Comparison of ENCODE assay signal across 34 cellular contexts in the genomic region with DNA sequence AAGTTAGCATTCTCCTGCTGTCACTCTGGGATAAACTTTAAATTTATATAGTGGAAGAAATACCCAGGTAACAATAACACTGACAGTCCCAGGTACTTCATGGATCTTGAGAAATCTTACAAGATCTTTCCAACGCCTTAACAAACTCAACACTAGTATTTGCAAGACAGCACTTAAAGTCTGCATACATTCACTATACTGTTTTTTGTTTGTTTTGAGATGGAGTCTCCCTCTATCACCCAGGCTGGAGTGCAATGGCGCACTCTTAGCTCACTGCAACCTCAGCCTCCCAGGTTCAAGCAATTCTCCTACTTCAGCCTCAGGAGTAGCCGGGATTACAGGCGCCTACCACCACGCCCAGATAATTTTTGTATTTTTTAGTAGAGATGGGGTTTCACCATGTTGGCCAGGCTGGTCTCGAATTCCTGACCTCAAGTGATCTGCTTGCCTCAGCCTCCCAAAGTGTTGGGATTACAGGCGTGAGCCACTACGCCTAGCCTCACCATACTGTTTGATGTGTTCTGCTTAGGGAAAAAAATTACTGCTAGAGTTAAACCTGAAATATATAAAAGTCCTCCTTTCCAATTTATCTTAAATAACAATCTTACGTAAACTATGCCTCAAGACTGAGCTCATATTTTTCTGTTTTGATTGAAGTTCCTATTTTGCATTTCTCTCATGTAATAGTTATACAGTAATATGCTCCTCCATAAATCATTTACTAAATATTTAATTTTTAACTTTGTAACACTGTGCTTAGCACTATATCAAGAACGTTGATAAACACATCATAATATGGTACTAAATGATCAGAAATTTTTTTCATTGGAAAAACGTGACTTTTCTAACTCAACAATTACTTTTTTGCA. TPM values are rescaled to one million over a fixed set of nuclear protein-coding genes. Genes with fewer than 3 reads are reported as not detected.
DNase-seq lines count a peak whose midpoint lies in the region; ATAC-seq, FAIRE-seq and TF ChIP-seq lines count a peak whose summit lies in the region.
"Had no signal": no experiment of that assay in that cellular context is flagged by ENCODE, and none has a peak within 500 bp of the region (broad histone marks: within the 10 kb centered on the region; RNA-seq: fewer than 3 reads in every experiment).

No MANE protein-coding gene starts in this region.

- H3K9ac ChIP-seq in K562 (ENCODE audit: insufficient read depth in 1 of 2, low read depth in 2 of 2, low read length in 2 of 2) = no peak overlapping the region
- H3K9ac ChIP-seq: BLaER1, parathyroid adenoma had no signal

- H2AFZ ChIP-seq in K562 (ENCODE audit: low read depth, low read length) = no peak overlapping the region
- H2AFZ ChIP-seq: parathyroid adenoma had no signal

- no peaks in the 10 kb centered on the region for H4K20me1 ChIP-seq in K562 (replicated peaks; ENCODE audit: control insufficient read depth, insufficient read depth, low read length)

- H3K4me2 ChIP-seq in K562 (ENCODE audit: insufficient read depth, low read length) = no peak overlapping the region
- H3K4me2 ChIP-seq: BLaER1 had no signal

- TF ChIP-seq CTCF in HFFc6 (IDR thresholded peaks at IDR 0.05) (no peak), K562 (IDR thresholded peaks at IDR 0.05 in 2 of 3, conservative IDR thresholded peaks at IDR 0.05 in 1 of 3; ENCODE audit: insufficient read depth in 2 of 3, low read depth in 1 of 3, low read length in 3 of 3) (no peak), neutrophil (IDR thresholded peaks at IDR 0.05) (no peak), heart right ventricle (IDR thresholded peaks at IDR 0.05) (no peak)

- CTCF ChIA-PET in K562 (lab: Yijun Ruan, JAX; ENCODE audit: low intra/inter-chr PET ratio) = no interaction called here

- H3K27ac Mint-ChIP-seq in HFFc6 = peak overlapping the region; percentile 26; the same call in 1 of the 2 replicates
- no peak overlapping the region for H3K27ac Mint-ChIP-seq in stimulated activated memory B cell treated with anti-CD40 and anti-IgM and Interleukin-4, amounts not matched to agents 10 μg/mL and 1 μg/mL and 100 μg/mL, for 72 hours
- H3K27ac Mint-ChIP-seq: activated CD4-positive, alpha-beta T cell treated with anti-CD3 and anti-CD28 coated beads, Interleukin-2, amount 10 ng/mL, durations not matched to agents 7 days and 5 days; activated CD8-positive, alpha-beta memory T cell treated with anti-CD3 and anti-CD28 coated beads, Interleukin-2, amount 10 ng/mL, durations not matched to agents 7 days and 5 days; activated T-helper 1 cell treated with anti-CD3 and anti-CD28 coated beads, Interleukin-12 subunit alpha, Interleukin-12 subunit beta, Interleukin-2, Interleukin-4 antibody, amounts not matched to agents 30 ng/mL and 10 ng/mL and 1 ng/mL, durations not matched to agents 14 hours and 24 hours and 36 hours; mesothelial cell of epicardium; stimulated activated naive CD8-positive, alpha-beta T cell treated with anti-CD3 and anti-CD28 coated beads, Interleukin-15, Interleukin-2, amounts not matched to agents 100 ng/mL and 50 ng/mL, for 24 hours had no signal

- peaks cover 67% of the 10 kb centered on the region for H3K4me1 Mint-ChIP-seq in HFFc6 (ENCODE audit: low read depth)
- H3K4me1 Mint-ChIP-seq in stimulated activated memory B cell treated with anti-CD40 and anti-IgM and Interleukin-4, amounts not matched to agents 10 μg/mL and 1 μg/mL and 100 μg/mL, for 72 hours = peaks cover 42% of the 10 kb centered on the region

- TF ChIP-seq EP300 in K562 (IDR thresholded peaks at IDR 0.05; ENCODE audit: low read length) = no peak

- POLR2A ChIA-PET in K562 (lab: Yijun Ruan, JAX) = interaction anchor here (0.7 to 1.5 kb wide), 5 partner anchors 8 to 84 kb away, joined by 3 to 5 read pairs (median 4); a partner anchor contains a TSS

- H3K4me3 Mint-ChIP-seq in HFFc6 = no peak overlapping the region; the same call in 1 of the 2 replicates
- H3K4me3 Mint-ChIP-seq in stimulated activated memory B cell treated with anti-CD40 and anti-IgM and Interleukin-4, amounts not matched to agents 10 μg/mL and 1 μg/mL and 100 μg/mL, for 72 hours = no peak overlapping the region
- H3K4me3 Mint-ChIP-seq: activated CD4-positive, alpha-beta T cell treated with anti-CD3 and anti-CD28 coated beads, Interleukin-2, amount 10 ng/mL, durations not matched to agents 7 days and 5 days; activated CD8-positive, alpha-beta memory T cell treated with anti-CD3 and anti-CD28 coated beads, Interleukin-2, amount 10 ng/mL, durations not matched to agents 7 days and 5 days; activated naive CD4-positive, alpha-beta T cell treated with anti-CD3 and anti-CD28 coated beads, Interleukin-2, amount 50 U/mL, for 24 hours; activated T-helper 1 cell treated with anti-CD3 and anti-CD28 coated beads, Interleukin-12 subunit alpha, Interleukin-12 subunit beta, Interleukin-2, Interleukin-4 antibody, amounts not matched to agents 30 ng/mL and 10 ng/mL and 1 ng/mL, durations not matched to agents 14 hours and 24 hours and 36 hours; immature natural killer cell; mesothelial cell of epicardium; naive thymus-derived CD8-positive, alpha-beta T cell; stimulated activated naive CD8-positive, alpha-beta T cell treated with anti-CD3 and anti-CD28 coated beads, Interleukin-15, Interleukin-2, amounts not matched to agents 100 ng/mL and 50 ng/mL, for 24 hours had no signal

- H3K36me3 Mint-ChIP-seq in HFFc6 (ENCODE audit: low read depth) = peaks cover 5% of the 10 kb centered on the region; the same call in 1 of the 2 replicates
- peaks cover 8% of the 10 kb centered on the region for H3K36me3 Mint-ChIP-seq in stimulated activated memory B cell treated with anti-CD40 and anti-IgM and Interleukin-4, amounts not matched to agents 10 μg/mL and 1 μg/mL and 100 μg/mL, for 72 hours
- H3K36me3 Mint-ChIP-seq: activated naive CD4-positive, alpha-beta T cell treated with anti-CD3 and anti-CD28 coated beads, Interleukin-2, amount 50 U/mL, for 24 hours; immature natural killer cell; mesothelial cell of epicardium had no signal

- BruUV-seq in K562 (replicated peaks; lab: Mats Ljungman, UMichigan) = no TSS peak

- in situ Hi-C loops in K562 (cut with MboI) = no loop called here

- H3K36me3 ChIP-seq in K562 (ENCODE audit: control insufficient read depth, insufficient read depth, low read length) (peaks cover 17% of the 10 kb centered on the region), neutrophil (no peaks in the 10 kb centered on the region), heart right ventricle (no peaks in the 10 kb centered on the region)
- H3K36me3 ChIP-seq: colonic mucosa, esophagus muscularis mucosa, right lobe of liver had no signal

- H3K9me3 ChIP-seq in K562 (replicated peaks; ENCODE audit: control insufficient read depth, insufficient read depth, low read depth, low read length) (no peaks in the 10 kb centered on the region), neutrophil (no peaks in the 10 kb centered on the region), heart right ventricle (no peaks in the 10 kb centered on the region)
- H3K9me3 ChIP-seq: BLaER1, colonic mucosa, esophagus muscularis mucosa, right lobe of liver had no signal

- H3K9me3 Mint-ChIP-seq in HFFc6 = no peaks in the 10 kb centered on the region
- no peaks in the 10 kb centered on the region for H3K9me3 Mint-ChIP-seq in stimulated activated memory B cell treated with anti-CD40 and anti-IgM and Interleukin-4, amounts not matched to agents 10 μg/mL and 1 μg/mL and 100 μg/mL, for 72 hours
- H3K9me3 Mint-ChIP-seq: activated CD4-positive, alpha-beta T cell treated with anti-CD3 and anti-CD28 coated beads, Interleukin-2, amount 10 ng/mL, durations not matched to agents 7 days and 5 days; activated naive CD4-positive, alpha-beta T cell treated with anti-CD3 and anti-CD28 coated beads, Interleukin-2, amount 50 U/mL, for 24 hours; activated T-helper 1 cell treated with anti-CD3 and anti-CD28 coated beads, Interleukin-12 subunit alpha, Interleukin-12 subunit beta, Interleukin-2, Interleukin-4 antibody, amounts not matched to agents 30 ng/mL and 10 ng/mL and 1 ng/mL, durations not matched to agents 14 hours and 24 hours and 36 hours; immature natural killer cell; naive thymus-derived CD8-positive, alpha-beta T cell; stimulated activated naive CD8-positive, alpha-beta T cell treated with anti-CD3 and anti-CD28 coated beads, Interleukin-15, Interleukin-2, amounts not matched to agents 100 ng/mL and 50 ng/mL, for 24 hours had no signal

- H3K9me1 ChIP-seq in K562 (ENCODE audit: control insufficient read depth, insufficient read depth, low read length) = no peaks in the 10 kb centered on the region

- H3K27me3 Mint-ChIP-seq in HFFc6 (ENCODE audit: insufficient read depth) = no peaks in the 10 kb centered on the region
- H3K27me3 Mint-ChIP-seq in stimulated activated memory B cell treated with anti-CD40 and anti-IgM and Interleukin-4, amounts not matched to agents 10 μg/mL and 1 μg/mL and 100 μg/mL, for 72 hours = no peaks in the 10 kb centered on the region
- H3K27me3 Mint-ChIP-seq: activated CD4-positive, alpha-beta T cell treated with anti-CD3 and anti-CD28 coated beads, Interleukin-2, amount 10 ng/mL, durations not matched to agents 7 days and 5 days; activated CD8-positive, alpha-beta memory T cell treated with anti-CD3 and anti-CD28 coated beads, Interleukin-2, amount 10 ng/mL, durations not matched to agents 7 days and 5 days; activated naive CD4-positive, alpha-beta T cell treated with anti-CD3 and anti-CD28 coated beads, Interleukin-2, amount 50 U/mL, for 24 hours; naive thymus-derived CD8-positive, alpha-beta T cell; stimulated activated naive CD8-positive, alpha-beta T cell treated with anti-CD3 and anti-CD28 coated beads, Interleukin-15, Interleukin-2, amounts not matched to agents 100 ng/mL and 50 ng/mL, for 24 hours had no signal

- H3K27ac ChIP-seq in K562 (ENCODE audit: extremely low read depth, low read depth, low read length) = peak overlapping the region; percentile 13; the same call in 1 of the 3 replicates
- peak overlapping the region; percentile 72 for H3K27ac ChIP-seq in neutrophil
- H3K27ac ChIP-seq in heart right ventricle = no peak overlapping the region
- H3K27ac ChIP-seq: BLaER1, colonic mucosa, esophagus muscularis mucosa, parathyroid adenoma, SK-N-MC, tibial nerve had no signal

- FAIRE-seq in A204.1 (lab: Jason Lieb, UNC) = peak; percentile 62
- FAIRE-seq in K562 (lab: Jason Lieb, UNC) = no peak

- TF ChIP-seq RAD21 in K562 (CRISPR knock-in tag; conservative IDR thresholded peaks at IDR 0.05 in 1 of 2, IDR thresholded peaks at IDR 0.05 in 1 of 2) = no peak

- peaks cover 0 to 18% of the 10 kb centered on the region in 2 experiments; a peak in 4 of 5 replicates for H3K4me1 ChIP-seq in K562 (replicated peaks in 1 of 2; ENCODE audit: control insufficient read depth in 2 of 2, insufficient read depth in 2 of 2, low read length in 2 of 2)
- H3K4me1 ChIP-seq in neutrophil (ENCODE audit: control insufficient read depth in 1 of 2, insufficient read depth in 1 of 2, low read depth in 1 of 2, low read length in 1 of 2) = peaks cover 10 to 13% of the 10 kb centered on the region in 2 experiments
- peaks cover 0 to 39% (median 23%) of the 10 kb centered on the region in 9 donors for H3K4me1 ChIP-seq in heart right ventricle
- H3K4me1 ChIP-seq: BLaER1, parathyroid adenoma, right lobe of liver had no signal

- H3K27me3 ChIP-seq in K562 (ENCODE audit: control insufficient read depth in 2 of 2, insufficient read depth in 2 of 2, low read length in 2 of 2) = no peaks in the 10 kb centered on the region
- no peaks in the 10 kb centered on the region for H3K27me3 ChIP-seq in neutrophil
- no peaks in the 10 kb centered on the region for H3K27me3 ChIP-seq in heart right ventricle
- H3K27me3 ChIP-seq: BLaER1, colonic mucosa, esophagus muscularis mucosa, right lobe of liver, tibial nerve had no signal

- no peak for DNase-seq in HFFc6
- DNase-seq in K562 (ENCODE audit: extremely low read depth in 1 of 4, low spot score in 3 of 4) = no peak
- DNase-seq in heart right ventricle = no peak
- no peak for DNase-seq in NOMO-1 treated with dmso at 0.1 percent for 144 hours (lab: John Stamatoyannopoulos, UW; ENCODE audit: unreplicated experiment)
- DNase-seq: activated CD4-positive, alpha-beta T cell treated with anti-CD3 and anti-CD28 coated beads, Interleukin-2, amount 10 ng/mL, durations not matched to agents 7 days and 5 days; activated CD8-positive, alpha-beta memory T cell treated with anti-CD3 and anti-CD28 coated beads, Interleukin-2, amount 10 ng/mL, durations not matched to agents 7 days and 5 days; colonic mucosa; COR-L47; DND-41; foreskin melanocyte; hippocampal formation; immature natural killer cell; left ventricle myocardium superior; naive thymus-derived CD8-positive, alpha-beta T cell; NCI-H1092 treated with DMSO at 0.1 percent for 48 hours; NCI-H187 treated with DMSO at 0.1 percent for 48 hours; NCI-H526; right lobe of liver; RPMI8226; T-helper 2 cell had no signal

- intact Hi-C loops in K562 (cut with micrococcal nuclease) = no loop called here
- intact Hi-C loops in heart right ventricle (cut with DNase I) = no loop called here

- no peak for TF ChIP-seq POLR2A in K562 (conservative IDR thresholded peaks at IDR 0.05)

- no peak overlapping the region for H3K4me3 ChIP-seq in K562
- H3K4me3 ChIP-seq in neutrophil (ENCODE audit: low read depth in 1 of 2, low read length in 1 of 2) = no peak overlapping the region
- no peak overlapping the region for H3K4me3 ChIP-seq in heart right ventricle
- H3K4me3 ChIP-seq: BLaER1, colonic mucosa, esophagus muscularis mucosa, right lobe of liver, SK-N-MC, tibial nerve had no signal

- ATAC-seq in K562 (peak; percentile 24), heart right ventricle (no peak), GM18498 (IDR thresholded peaks at IDR 0.05; ENCODE audit: unreplicated experiment) (no peak)
- ATAC-seq in stimulated activated memory B cell treated with anti-CD40 and anti-IgM and Interleukin-4, amounts not matched to agents 10 μg/mL and 1 μg/mL and 100 μg/mL, for 72 hours = no peak
- ATAC-seq: activated CD8-positive, alpha-beta memory T cell treated with anti-CD3 and anti-CD28 coated beads, Interleukin-2, amount 10 ng/mL, durations not matched to agents 7 days and 5 days; HCT116; left ventricle myocardium superior; naive thymus-derived CD8-positive, alpha-beta T cell had no signal

- peaks cover 95% of the 10 kb centered on the region for H3K79me2 ChIP-seq in K562 (ENCODE audit: control insufficient read depth, insufficient read depth, low read length)

- WGBS in K562 (ENCODE audit: insufficient coverage, low coverage, missing lambda C conversion rate) = 69% methylated on average over 11 of the region's 11 CpGs
- 94 to 96% methylated on average over 11 of the region's 11 CpGs for WGBS in heart right ventricle, 2 donors

RNA-seq across cellular contexts. Expression of a gene that starts 17.5 kb away (rescaled TPM):
- 10 to 100 TPM; 24.2 to 31.3 (median 27.8) TPM for total RNA-seq in HFFc6 (2021; fragmentation: NEBNext Ultra II Directional; extraction: Animal tissue kit (Norgen Biotek cat#: 25700))
- total RNA-seq in K562 (2011; cell fraction: chromatin; rRNA removed; ENCODE audit: low replicate concordance) = 65.3 and 113 TPM in 2 replicates
- total RNA-seq in K562 (2011; cell fraction: nucleolus; rRNA removed) = 27.8 and 35.9 TPM in 2 replicates
- total RNA-seq in K562 (2011; cell fraction: nucleoplasm; rRNA removed) = 43.1 and 57.6 TPM in 2 replicates
- total RNA-seq in K562 (2014; rRNA removed) = 19.4 and 21.7 TPM in 2 replicates
- total RNA-seq in K562 (2014; rRNA removed; fragmentation: Illumina TruSeq; extraction: Trizol) = 51.3 and 55.7 TPM in 2 replicates
- total RNA-seq in K562 (2015; rRNA removed; fragmentation: Illumina TruSeq; extraction: Trizol) = 45.4 and 48.1 TPM in 2 replicates
- 45.6 and 51.3 TPM in 2 replicates for total RNA-seq in K562 (2021)
- polyA plus RNA-seq in K562 (2011; rRNA removed) = 64.0 and 74.6 TPM in 2 replicates
- polyA plus RNA-seq in K562 (2011; cell fraction: cytosol; rRNA removed) = 38.9 and 49.0 TPM in 2 replicates
- polyA plus RNA-seq in K562 (2011; cell fraction: nucleus; rRNA removed) = 44.1 and 52.2 TPM in 2 replicates
- 19.5 and 28.8 TPM in 2 replicates for polyA plus RNA-seq in K562 (2012)
- polyA plus RNA-seq in K562 (2014; fragmentation: Illumina TruSeq; extraction: Trizol) = 35.2 and 41.9 TPM in 2 replicates
- polyA plus RNA-seq in K562 (2014; fragmentation: Nextera tagmentation; extraction: Ambion mirVana) = 10 to 100 TPM; 29.4 to 43.6 TPM
- polyA plus RNA-seq in K562 (2014; rRNA removed) = 27.7 and 30.0 TPM in 2 replicates
- polyA minus RNA-seq in K562 (2011; rRNA and poly(A)+ RNA removed) = 119 and 132 TPM in 2 replicates
- 36.9 and 40.8 TPM in 2 replicates for polyA minus RNA-seq in K562 (2011; cell fraction: cytosol; rRNA and poly(A)+ RNA removed)
- 20.6 and 42.0 TPM in 2 replicates for polyA minus RNA-seq in K562 (2011; cell fraction: nucleus; rRNA and poly(A)+ RNA removed)
- 10 to 100 TPM; 15.2 to 22.1 (median 17.7) TPM for total RNA-seq in heart right ventricle
- polyA plus RNA-seq in heart right ventricle = 1 to 10 TPM; 3.6 to 9.3 TPM

Comparison
In these comparisons a context has a peak if more than half of its experiments do, and no peak if none do; other contexts are left out.
1. H3K27ac ChIP-seq: peak in K562 (single experiment) and neutrophil (single experiment); none in heart right ventricle (0 of 10).